In the genomic region with DNA sequence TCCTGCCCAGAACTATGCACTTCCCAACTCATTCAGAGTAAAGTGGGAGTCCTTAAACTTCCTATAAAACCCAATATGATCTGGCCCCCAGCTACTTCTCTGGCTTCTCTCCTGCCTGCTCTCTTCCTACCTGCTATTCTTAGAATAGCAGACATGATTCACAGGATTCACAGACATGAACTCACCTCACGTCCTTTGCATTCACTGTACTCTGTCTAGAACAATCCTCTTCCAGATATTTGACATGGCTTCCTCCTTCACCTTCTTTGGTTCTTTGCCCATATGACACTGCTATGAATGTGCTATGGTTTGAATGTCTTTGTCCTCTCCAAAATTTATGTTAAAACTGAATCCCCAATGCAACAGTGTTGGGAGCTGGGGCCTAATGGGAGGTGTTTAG, we compare ENCODE assay signal across 27 cellular contexts.
DNase-seq lines count a peak whose midpoint lies in the region; ATAC-seq, FAIRE-seq and TF ChIP-seq lines count a peak whose summit lies in the region.
"Had no signal": no experiment of that assay in that cellular context is flagged by ENCODE, and none has a peak within 500 bp of the region (broad histone marks: within the 10 kb centered on the region; RNA-seq: fewer than 3 reads in every experiment).

No MANE protein-coding gene starts in this region.

- no peaks in the 10 kb centered on the region for H3K27me3 Mint-ChIP-seq in stimulated activated memory B cell treated with anti-CD40 and anti-IgM and Interleukin-4, amounts not matched to agents 10 μg/mL and 1 μg/mL and 100 μg/mL, for 72 hours

- no peak for TF ChIP-seq CTCF in mammary epithelial cell (conservative IDR thresholded peaks at IDR 0.05 in 1 of 2, IDR thresholded peaks at IDR 0.05 in 1 of 2; ENCODE audit: extremely low read depth in 1 of 2, insufficient read depth in 1 of 2, low read depth in 1 of 2, low read length in 2 of 2)
- TF ChIP-seq CTCF in breast epithelium (IDR thresholded peaks at IDR 0.05) = no peak
- TF ChIP-seq CTCF in bronchial epithelial cell (IDR thresholded peaks at IDR 0.05; ENCODE audit: insufficient read depth, low read length, severe bottlenecking) = no peak
- TF ChIP-seq CTCF in foreskin keratinocyte (conservative IDR thresholded peaks at IDR 0.05) = no peak

- 100% methylated on average over 1 of the region's 1 CpG for WGBS in mammary epithelial cell (ENCODE audit: low coverage, missing lambda C conversion rate)

- peak; percentile 91 for ATAC-seq in foreskin keratinocyte
- peak; percentile 34 for ATAC-seq in stimulated activated memory B cell treated with anti-CD40 and anti-IgM and Interleukin-4, amounts not matched to agents 10 μg/mL and 1 μg/mL and 100 μg/mL, for 72 hours
- ATAC-seq in GM19467 (IDR thresholded peaks at IDR 0.05; ENCODE audit: unreplicated experiment) = no peak
- ATAC-seq: GM12878 had no signal

- peaks cover 7% of the 10 kb centered on the region for H3K36me3 ChIP-seq in mammary epithelial cell (ENCODE audit: insufficient read depth, low read length)
- H3K36me3 ChIP-seq in breast epithelium = no peaks in the 10 kb centered on the region
- peaks cover 1% of the 10 kb centered on the region for H3K36me3 ChIP-seq in bronchial epithelial cell (ENCODE audit: control insufficient read depth, insufficient read depth, low read length)
- H3K36me3 ChIP-seq: BLaER1 treated with 17β-estradiol and CSF1 and Interleukin-3, amounts not matched to agents 10 nM and 100 nM had no signal

- no peak overlapping the region for H2AFZ ChIP-seq in mammary epithelial cell (ENCODE audit: low read depth, low read length)

- H3K36me3 Mint-ChIP-seq in stimulated activated memory B cell treated with anti-CD40 and anti-IgM and Interleukin-4, amounts not matched to agents 10 μg/mL and 1 μg/mL and 100 μg/mL, for 72 hours = no peaks in the 10 kb centered on the region
- H3K36me3 Mint-ChIP-seq: CD8-positive, alpha-beta memory T cell had no signal

- H3K4me1 Mint-ChIP-seq in stimulated activated memory B cell treated with anti-CD40 and anti-IgM and Interleukin-4, amounts not matched to agents 10 μg/mL and 1 μg/mL and 100 μg/mL, for 72 hours = no peaks in the 10 kb centered on the region
- H3K4me1 Mint-ChIP-seq: CD14-positive monocyte; CD8-positive, alpha-beta memory T cell had no signal

- H3K27me3 ChIP-seq in mammary epithelial cell (ENCODE audit: insufficient read depth, low read length) (no peaks in the 10 kb centered on the region), breast epithelium (no peaks in the 10 kb centered on the region), bronchial epithelial cell (ENCODE audit: control insufficient read depth, insufficient read depth, low read length) (no peaks in the 10 kb centered on the region), foreskin keratinocyte (no peaks in the 10 kb centered on the region)
- H3K27me3 ChIP-seq: BE2C; BLaER1 treated with 17β-estradiol and CSF1 and Interleukin-3, amounts not matched to agents 10 nM and 100 nM had no signal

- H3K79me2 ChIP-seq in mammary epithelial cell (ENCODE audit: insufficient read depth, low read length) = no peaks in the 10 kb centered on the region

- no peak overlapping the region for H3K4me2 ChIP-seq in mammary epithelial cell (ENCODE audit: insufficient read depth, low read depth, low read length)
- H3K4me2 ChIP-seq: A549; BLaER1 treated with 17β-estradiol and CSF1 and Interleukin-3, amounts not matched to agents 10 nM and 100 nM had no signal

- H3K9me3 ChIP-seq in mammary epithelial cell (replicated peaks; ENCODE audit: insufficient read depth, low read length) (no peaks in the 10 kb centered on the region), breast epithelium (no peaks in the 10 kb centered on the region)
- H3K9me3 ChIP-seq: A549; BE2C; BLaER1 treated with 17β-estradiol and CSF1 and Interleukin-3, amounts not matched to agents 10 nM and 100 nM had no signal

- no peak overlapping the region for H3K4me3 Mint-ChIP-seq in stimulated activated memory B cell treated with anti-CD40 and anti-IgM and Interleukin-4, amounts not matched to agents 10 μg/mL and 1 μg/mL and 100 μg/mL, for 72 hours
- H3K4me3 Mint-ChIP-seq: CD14-positive monocyte; CD4-positive, alpha-beta T cell; CD8-positive, alpha-beta memory T cell had no signal

- no peak for TF ChIP-seq POLR2A in breast epithelium (IDR thresholded peaks at IDR 0.05)

- no peak overlapping the region for H3K27ac ChIP-seq in mammary epithelial cell (ENCODE audit: insufficient read depth, low read depth, low read length)
- H3K27ac ChIP-seq in breast epithelium = no peak overlapping the region
- H3K27ac ChIP-seq in foreskin keratinocyte = no peak overlapping the region
- H3K27ac ChIP-seq: 22Rv1; A549; BLaER1 treated with 17β-estradiol and CSF1 and Interleukin-3, amounts not matched to agents 10 nM and 100 nM had no signal

- CTCF ChIA-PET in mammary epithelial cell (lab: Charles Lee; ENCODE audit: low non-redundant PET) = no interaction called here

- H3K4me3 ChIP-seq in mammary epithelial cell (replicated peaks in 1 of 3; ENCODE audit: insufficient read depth in 1 of 3, low read depth in 2 of 3, low read length in 3 of 3) = no peak overlapping the region
- no peak overlapping the region for H3K4me3 ChIP-seq in breast epithelium
- no peak overlapping the region for H3K4me3 ChIP-seq in bronchial epithelial cell (ENCODE audit: low read depth, low read length)
- H3K4me3 ChIP-seq: A549; BLaER1 treated with 17β-estradiol and CSF1 and Interleukin-3, amounts not matched to agents 10 nM and 100 nM; GM12878 had no signal

- no peak overlapping the region for H3K27ac Mint-ChIP-seq in stimulated activated memory B cell treated with anti-CD40 and anti-IgM and Interleukin-4, amounts not matched to agents 10 μg/mL and 1 μg/mL and 100 μg/mL, for 72 hours
- H3K27ac Mint-ChIP-seq: CD4-positive, alpha-beta T cell; CD8-positive, alpha-beta memory T cell had no signal

- BruUV-seq in mammary epithelial cell (replicated peaks; lab: Mats Ljungman, UMichigan) = no TSS peak

- in situ Hi-C loops in mammary epithelial cell (cut with MboI; ENCODE audit: low sequenced_read_pairs in 2 of 2) = no loop called here

- DNase-seq in mammary epithelial cell = peak; percentile 11
- no peak for DNase-seq in breast epithelium (ENCODE audit: low spot score in 2 of 2)
- DNase-seq in bronchial epithelial cell (ENCODE audit: low read depth) = peak; percentile 84
- DNase-seq in foreskin keratinocyte = peak; percentile 55 to 80
- no peak for DNase-seq in KG1 (lab: John Stamatoyannopoulos, UW)
- no peak for DNase-seq in SW 1271 (lab: John Stamatoyannopoulos, UW)
- DNase-seq: ACHN; AML-193; BE2C; CD4-positive, alpha-beta T cell; CD8-positive, alpha-beta memory T cell; DMS 273 treated with DMSO at 0.1 percent for 48 hours; DMS79; EL; GDM1; GOT3; H7; HCEC 1CT had no signal

- H3K9ac ChIP-seq in mammary epithelial cell (ENCODE audit: insufficient read depth, low read length) = no peak overlapping the region
- H3K9ac ChIP-seq: BLaER1 treated with 17β-estradiol and CSF1 and Interleukin-3, amounts not matched to agents 10 nM and 100 nM had no signal

- H4K20me1 ChIP-seq in mammary epithelial cell (ENCODE audit: insufficient read depth, low read length) = no peaks in the 10 kb centered on the region
- H4K20me1 ChIP-seq: BLaER1 treated with 17β-estradiol and CSF1 and Interleukin-3, amounts not matched to agents 10 nM and 100 nM had no signal

- dilution Hi-C loops in mammary epithelial cell (cut with HindIII; ENCODE audit: low sequenced_read_pairs) = no loop called here

- no peak for FAIRE-seq in bronchial epithelial cell (lab: Jason Lieb, UNC)
- FAIRE-seq: A549, D721Med, GM12878, GM19239 had no signal

- H3K4me1 ChIP-seq in mammary epithelial cell (ENCODE audit: insufficient read depth, low read length) (no peaks in the 10 kb centered on the region), breast epithelium (no peaks in the 10 kb centered on the region), foreskin keratinocyte (peaks cover 18% of the 10 kb centered on the region)
- H3K4me1 ChIP-seq: BE2C; BLaER1 treated with 17β-estradiol and CSF1 and Interleukin-3, amounts not matched to agents 10 nM and 100 nM had no signal

- H3K9me3 Mint-ChIP-seq in stimulated activated memory B cell treated with anti-CD40 and anti-IgM and Interleukin-4, amounts not matched to agents 10 μg/mL and 1 μg/mL and 100 μg/mL, for 72 hours = peaks cover 2% of the 10 kb centered on the region
- H3K9me3 Mint-ChIP-seq: CD4-positive, alpha-beta T cell; CD8-positive, alpha-beta memory T cell had no signal

- intact Hi-C loops in mammary epithelial cell (cut with micrococcal nuclease) (no loop called here), breast epithelium (cut with DNase I; ENCODE audit: low total_unique reads) (no loop called here)

Comparison
In these comparisons a context has a peak if more than half of its experiments do, and no peak if none do; other contexts are left out.
1. DNase-seq: peak in mammary epithelial cell (single experiment), bronchial epithelial cell (single experiment) and foreskin keratinocyte (2 of 2); none in breast epithelium (0 of 2), KG1 (single experiment) and SW 1271 (0 of 2).